Comparison of ENCODE assay signal across 1 cellular context in the genomic region with DNA sequence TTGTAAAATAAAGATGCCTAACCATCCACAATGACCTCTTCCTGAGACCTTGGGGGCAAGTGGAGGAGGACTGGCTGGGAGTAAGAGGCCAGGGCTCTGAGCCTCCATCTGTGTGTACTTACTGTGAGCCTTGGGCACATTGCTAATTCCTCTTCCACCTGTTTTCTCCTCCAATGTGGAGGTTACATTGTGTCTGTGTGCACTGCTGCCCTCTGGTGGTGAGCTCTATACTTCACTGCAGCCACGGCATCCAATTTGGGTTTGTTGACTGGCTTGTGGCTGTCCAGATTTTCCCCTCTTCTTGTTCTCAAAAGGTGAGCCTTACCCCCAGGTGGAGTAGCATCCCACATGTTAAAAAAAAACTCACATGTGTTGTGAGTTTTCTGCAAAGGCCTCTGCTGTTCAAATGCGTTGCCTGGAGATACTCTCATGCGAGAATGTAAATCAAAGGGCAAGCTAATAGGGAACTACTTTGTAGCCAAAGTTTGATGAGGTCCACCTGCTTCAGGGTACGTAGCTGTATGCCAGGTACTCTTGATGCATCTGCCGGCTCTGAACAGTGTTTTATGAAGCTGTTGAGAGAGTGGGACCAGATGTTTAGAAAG.
TF ChIP-seq lines count a peak whose summit lies in the region.

No MANE protein-coding gene starts in this region.

TF ChIP-seq in GM23338, 12 proteins besides CTCF, POLR2A, EP300 and RAD21 (continued from another document):
- TF ChIP-seq, protein P1, sequence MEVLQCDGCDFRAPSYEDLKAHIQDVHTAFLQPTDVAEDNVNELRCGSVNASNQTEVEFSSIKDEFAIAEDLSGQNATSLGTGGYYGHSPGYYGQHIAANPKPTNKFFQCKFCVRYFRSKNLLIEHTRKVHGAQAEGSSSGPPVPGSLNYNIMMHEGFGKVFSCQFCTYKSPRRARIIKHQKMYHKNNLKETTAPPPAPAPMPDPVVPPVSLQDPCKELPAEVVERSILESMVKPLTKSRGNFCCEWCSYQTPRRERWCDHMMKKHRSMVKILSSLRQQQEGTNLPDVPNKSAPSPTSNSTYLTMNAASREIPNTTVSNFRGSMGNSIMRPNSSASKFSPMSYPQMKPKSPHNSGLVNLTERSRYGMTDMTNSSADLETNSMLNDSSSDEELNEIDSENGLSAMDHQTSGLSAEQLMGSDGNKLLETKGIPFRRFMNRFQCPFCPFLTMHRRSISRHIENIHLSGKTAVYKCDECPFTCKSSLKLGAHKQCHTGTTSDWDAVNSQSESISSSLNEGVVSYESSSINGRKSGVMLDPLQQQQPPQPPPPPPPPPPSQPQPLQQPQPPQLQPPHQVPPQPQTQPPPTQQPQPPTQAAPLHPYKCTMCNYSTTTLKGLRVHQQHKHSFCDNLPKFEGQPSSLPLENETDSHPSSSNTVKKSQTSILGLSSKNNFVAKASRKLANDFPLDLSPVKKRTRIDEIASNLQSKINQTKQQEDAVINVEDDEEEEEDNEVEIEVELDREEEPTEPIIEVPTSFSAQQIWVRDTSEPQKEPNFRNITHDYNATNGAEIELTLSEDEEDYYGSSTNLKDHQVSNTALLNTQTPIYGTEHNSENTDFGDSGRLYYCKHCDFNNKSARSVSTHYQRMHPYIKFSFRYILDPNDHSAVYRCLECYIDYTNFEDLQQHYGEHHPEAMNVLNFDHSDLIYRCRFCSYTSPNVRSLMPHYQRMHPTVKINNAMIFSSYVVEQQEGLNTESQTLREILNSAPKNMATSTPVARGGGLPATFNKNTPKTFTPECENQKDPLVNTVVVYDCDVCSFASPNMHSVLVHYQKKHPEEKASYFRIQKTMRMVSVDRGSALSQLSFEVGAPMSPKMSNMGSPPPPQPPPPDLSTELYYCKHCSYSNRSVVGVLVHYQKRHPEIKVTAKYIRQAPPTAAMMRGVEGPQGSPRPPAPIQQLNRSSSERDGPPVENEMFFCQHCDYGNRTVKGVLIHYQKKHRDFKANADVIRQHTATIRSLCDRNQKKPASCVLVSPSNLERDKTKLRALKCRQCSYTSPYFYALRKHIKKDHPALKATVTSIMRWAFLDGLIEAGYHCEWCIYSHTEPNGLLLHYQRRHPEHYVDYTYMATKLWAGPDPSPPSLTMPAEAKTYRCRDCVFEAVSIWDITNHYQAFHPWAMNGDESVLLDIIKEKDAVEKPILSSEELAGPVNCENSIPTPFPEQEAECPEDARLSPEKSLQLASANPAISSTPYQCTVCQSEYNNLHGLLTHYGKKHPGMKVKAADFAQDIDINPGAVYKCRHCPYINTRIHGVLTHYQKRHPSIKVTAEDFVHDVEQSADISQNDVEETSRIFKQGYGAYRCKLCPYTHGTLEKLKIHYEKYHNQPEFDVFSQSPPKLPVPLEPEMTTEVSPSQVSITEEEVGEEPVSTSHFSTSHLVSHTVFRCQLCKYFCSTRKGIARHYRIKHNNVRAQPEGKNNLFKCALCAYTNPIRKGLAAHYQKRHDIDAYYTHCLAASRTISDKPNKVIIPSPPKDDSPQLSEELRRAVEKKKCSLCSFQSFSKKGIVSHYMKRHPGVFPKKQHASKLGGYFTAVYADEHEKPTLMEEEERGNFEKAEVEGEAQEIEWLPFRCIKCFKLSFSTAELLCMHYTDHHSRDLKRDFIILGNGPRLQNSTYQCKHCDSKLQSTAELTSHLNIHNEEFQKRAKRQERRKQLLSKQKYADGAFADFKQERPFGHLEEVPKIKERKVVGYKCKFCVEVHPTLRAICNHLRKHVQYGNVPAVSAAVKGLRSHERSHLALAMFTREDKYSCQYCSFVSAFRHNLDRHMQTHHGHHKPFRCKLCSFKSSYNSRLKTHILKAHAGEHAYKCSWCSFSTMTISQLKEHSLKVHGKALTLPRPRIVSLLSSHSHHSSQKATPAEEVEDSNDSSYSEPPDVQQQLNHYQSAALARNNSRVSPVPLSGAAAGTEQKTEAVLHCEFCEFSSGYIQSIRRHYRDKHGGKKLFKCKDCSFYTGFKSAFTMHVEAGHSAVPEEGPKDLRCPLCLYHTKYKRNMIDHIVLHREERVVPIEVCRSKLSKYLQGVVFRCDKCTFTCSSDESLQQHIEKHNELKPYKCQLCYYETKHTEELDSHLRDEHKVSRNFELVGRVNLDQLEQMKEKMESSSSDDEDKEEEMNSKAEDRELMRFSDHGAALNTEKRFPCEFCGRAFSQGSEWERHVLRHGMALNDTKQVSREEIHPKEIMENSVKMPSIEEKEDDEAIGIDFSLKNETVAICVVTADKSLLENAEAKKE (CRISPR knock-in tag; IDR thresholded peaks at IDR 0.05), result no peak
- TF ChIP-seq STAT1 (IDR thresholded peaks at IDR 0.05; ENCODE audit: unreplicated experiment), result no peak
- no peak for TF ChIP-seq EZH2phosphoT487 (IDR thresholded peaks at IDR 0.05; ENCODE audit: unreplicated experiment)
- no peak for TF ChIP-seq POLR2AphosphoS5 (IDR thresholded peaks at IDR 0.05; ENCODE audit: low read depth)
- TF ChIP-seq ZNF114 (CRISPR knock-in tag; IDR thresholded peaks at IDR 0.05), result no peak
